In genomic region chr2:74740395-74741075, GRCh38 we compare ENCODE assay signal across 10 cellular contexts.
DNase-seq lines count a peak whose midpoint lies in the region; ATAC-seq and TF ChIP-seq lines count a peak whose summit lies in the region.
"Had no signal": no experiment of that assay in that cellular context is flagged by ENCODE, and none has a peak within 500 bp of the region (broad histone marks: within the 10 kb centered on the region; RNA-seq: fewer than 3 reads in every experiment).

No MANE protein-coding gene starts in this region.

- H3K9me3 ChIP-seq in ascending aorta, result no peaks in the 10 kb centered on the region

- in situ Hi-C loops in ACHN (cut with HindIII; ENCODE audit: low pct_ligation_motif_present, low pct_unique_long_range_greater_than_20kb, low sequenced_read_pairs), result no loop called here

- H3K27me3 ChIP-seq in ascending aorta, result no peaks in the 10 kb centered on the region

- peaks cover 0 to 12% of the 10 kb centered on the region in 2 donors for H3K4me1 ChIP-seq in ascending aorta

- ATAC-seq in HG02981 (IDR thresholded peaks at IDR 0.05; ENCODE audit: unreplicated experiment) (no peak), HG03378 (IDR thresholded peaks at IDR 0.05; ENCODE audit: unreplicated experiment) (no peak)

- DNase-seq in ACHN (peak; percentile 93), HS-5 (ENCODE audit: low read depth) (peak; percentile 99), ascending aorta (ENCODE audit: low spot score in 2 of 2) (peak; percentile 70 to 92), iPS-NIHi7 (ENCODE audit: extremely low spot score) (peak; percentile 57), GM20000 (ENCODE audit: low spot score) (no peak), cortex of kidney (lab: John Stamatoyannopoulos, UW) (no peak)
- DNase-seq: activated B cell treated with CpG ODN at 0.5 μM for 24 hours, natural killer cell had no signal

- H3K4me3 ChIP-seq in ascending aorta, result peak overlapping the region in 1 of 2 donors; percentile 17

- no peaks in the 10 kb centered on the region for H3K36me3 ChIP-seq in ascending aorta

- intact Hi-C loops in ascending aorta (cut with DNase I), result loop anchor here (1.0 to 2.0 kb wide), 3 partner anchors 26 to 92 kb away; no protein-coding TSS in a partner anchor

- peak overlapping the region; percentile 70 to 75 for H3K27ac ChIP-seq in ascending aorta

- TF ChIP-seq CTCF in ascending aorta (IDR thresholded peaks at IDR 0.05) (no peak), GM20000 (IDR thresholded peaks at IDR 0.05; ENCODE audit: extremely low read depth, missing control alignments) (no peak)

Comparison
In these comparisons a context has a peak if more than half of its experiments do, and no peak if none do; other contexts are left out.
1. DNase-seq: peak in ACHN (single experiment), HS-5 (single experiment), ascending aorta (2 of 2) and iPS-NIHi7 (single experiment); none in GM20000 (single experiment) and cortex of kidney (single experiment).